Comparison of ENCODE assay signal across 25 cellular contexts in the genomic region with DNA sequence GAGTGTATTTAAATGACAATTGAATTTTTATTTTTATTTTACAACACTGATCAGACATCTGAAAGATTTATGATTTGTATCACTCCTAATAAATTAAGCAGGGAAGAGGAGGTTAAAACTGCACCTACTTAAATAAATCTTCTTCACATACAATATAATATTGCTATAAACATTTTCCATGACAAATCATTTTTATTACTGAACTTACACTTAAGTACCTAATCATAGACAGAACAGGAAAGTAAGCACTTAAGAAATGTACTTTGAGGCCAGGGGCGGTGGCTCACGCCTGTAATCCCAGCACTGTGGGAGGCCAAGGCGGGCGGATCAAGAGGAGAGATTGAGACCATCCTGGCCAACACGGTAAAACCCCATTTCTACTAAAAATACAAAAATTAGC. TPM values are rescaled to one million over a fixed set of nuclear protein-coding genes. Genes with fewer than 3 reads are reported as not detected.
A peak's percentile ranks its signal among the peaks of the same experiment; 100 is the strongest.
DNase-seq lines count a peak whose midpoint lies in the region; ATAC-seq and TF ChIP-seq lines count a peak whose summit lies in the region.
"Had no signal": no experiment of that assay in that cellular context is flagged by ENCODE, and none has a peak within 500 bp of the region (broad histone marks: within the 10 kb centered on the region; RNA-seq: fewer than 3 reads in every experiment).

No MANE protein-coding gene starts in this region.

- no peak for ATAC-seq in activated T-cell treated with anti-CD3 and anti-CD28 coated beads, Interleukin-2, amount 50 U/mL, for 72 hours (replicated peaks in 1 of 2)
- ATAC-seq in GM21381 (IDR thresholded peaks at IDR 0.05; ENCODE audit: unreplicated experiment): no peak
- no peak for ATAC-seq in GM19324 (IDR thresholded peaks at IDR 0.05; ENCODE audit: low FRiP score, unreplicated experiment)
- ATAC-seq: mucosa of descending colon, Panc1, right lobe of liver, WTC11 had no signal

- H3K36me3 ChIP-seq in mesodermal cell (ENCODE audit: control insufficient read depth, insufficient read depth, low read length) (peaks cover 19% of the 10 kb centered on the region), thyroid gland (no peaks in the 10 kb centered on the region)
- H3K36me3 ChIP-seq: colonic mucosa, neutrophil, right lobe of liver, transverse colon had no signal

- H3K9me3 ChIP-seq in mesodermal cell (ENCODE audit: control insufficient read depth, low read length) (no peaks in the 10 kb centered on the region), thyroid gland (no peaks in the 10 kb centered on the region)
- H3K9me3 ChIP-seq: colonic mucosa, MG63, mucosa of descending colon, neutrophil, right lobe of liver, transverse colon had no signal

- no peak overlapping the region for H3K4me3 Mint-ChIP-seq in activated T-cell treated with anti-CD3 and anti-CD28 coated beads, Interleukin-2, amount 50 U/mL, for 24 hours
- H3K4me3 Mint-ChIP-seq in activated T-cell treated with anti-CD3 and anti-CD28 coated beads, Interleukin-2, amount 50 U/mL, for 72 hours: no peak overlapping the region
- H3K4me3 Mint-ChIP-seq: activated CD4-positive, alpha-beta memory T cell treated with anti-CD3 and anti-CD28 coated beads for 36 hours; activated naive CD4-positive, alpha-beta T cell treated with anti-CD3 and anti-CD28 coated beads, Interleukin-2, amount 10 ng/mL, durations not matched to agents 7 days and 5 days; WTC11 had no signal

- TF ChIP-seq POLR2A in thyroid gland (IDR thresholded peaks at IDR 0.05): no peak

- WGBS in mesodermal cell (ENCODE audit: insufficient coverage in 2 of 2), 2 experiments: 85 to 87% methylated on average over 4 to 5 of the region's 5 CpGs
- 85 to 88% methylated on average over 5 of the region's 5 CpGs for WGBS in thyroid gland, 2 donors

- no peak overlapping the region for H3K4me3 ChIP-seq in mesodermal cell (ENCODE audit: extremely low read depth, insufficient read depth, low read length, poor library complexity, severe bottlenecking)
- no peak overlapping the region for H3K4me3 ChIP-seq in thyroid gland (replicated peaks in 1 of 3)
- H3K4me3 ChIP-seq: colonic mucosa, MG63, mucosa of descending colon, right lobe of liver, transverse colon had no signal

- peaks cover 44% of the 10 kb centered on the region for H3K4me1 ChIP-seq in mesodermal cell (ENCODE audit: control insufficient read depth, insufficient read depth, low read length, poor library complexity, severe bottlenecking)
- H3K4me1 ChIP-seq in thyroid gland: peaks cover 32 to 49% of the 10 kb centered on the region in 2 donors
- H3K4me1 ChIP-seq: colonic mucosa had no signal

- H3K27ac ChIP-seq in mesodermal cell (ENCODE audit: low read depth, low read length, severe bottlenecking): peak overlapping the region; percentile 73
- H3K27ac ChIP-seq in thyroid gland: peak overlapping the region; percentile 37 to 69 (median 67)
- H3K27ac ChIP-seq: colonic mucosa, neutrophil, right lobe of liver had no signal

- H3K36me3 Mint-ChIP-seq in activated T-cell treated with anti-CD3 and anti-CD28 coated beads, Interleukin-2, amount 50 U/mL, for 24 hours (ENCODE audit: low read depth): peaks cover 52% of the 10 kb centered on the region
- H3K36me3 Mint-ChIP-seq in activated T-cell treated with anti-CD3 and anti-CD28 coated beads, Interleukin-2, amount 50 U/mL, for 72 hours (ENCODE audit: insufficient read depth in 2 of 2): peaks cover 2 to 9% of the 10 kb centered on the region in 2 donors

- intact Hi-C loops in thyroid gland (cut with DNase I): no loop called here

- TF ChIP-seq CTCF in thyroid gland (IDR thresholded peaks at IDR 0.05): no peak

- no peak for DNase-seq in activated T-cell treated with anti-CD3 and anti-CD28 coated beads, Interleukin-2, amount 50 U/mL, for 24 hours
- DNase-seq in activated T-cell treated with anti-CD3 and anti-CD28 coated beads, Interleukin-2, amount 50 U/mL, for 72 hours: no peak
- peak; percentile 29 for DNase-seq in cerebellar cortex (ENCODE audit: low spot score)
- DNase-seq in thyroid gland: no peak
- no peak for DNase-seq in HuH-7.5 (ENCODE audit: low spot score)
- DNase-seq: 8988T; activated CD4-positive, alpha-beta memory T cell treated with anti-CD3 and anti-CD28 coated beads for 36 hours; activated naive CD4-positive, alpha-beta T cell treated with anti-CD3 and anti-CD28 coated beads, Interleukin-2, amount 10 ng/mL, durations not matched to agents 7 days and 5 days; aorta; colonic mucosa; foreskin fibroblast; GOT3; MG63; mucosa of descending colon; NCI-H1694; right lobe of liver; stimulated activated CD4-positive, alpha-beta T cell treated with anti-CD3 and anti-CD28 coated beads, Interleukin-1b, Interleukin-23, amount 100 ng/mL, for 48 hours; stimulated activated naive CD4-positive, alpha-beta T cell treated with Interleukin-2 at 50 U/mL for 16 hours; transverse colon had no signal

- H3K4me1 Mint-ChIP-seq in activated T-cell treated with anti-CD3 and anti-CD28 coated beads, Interleukin-2, amount 50 U/mL, for 24 hours (ENCODE audit: low read depth): peaks cover 66% of the 10 kb centered on the region
- H3K4me1 Mint-ChIP-seq in activated T-cell treated with anti-CD3 and anti-CD28 coated beads, Interleukin-2, amount 50 U/mL, for 72 hours (ENCODE audit: low read depth): peaks cover 71% of the 10 kb centered on the region

- peak overlapping the region; percentile 26 for H3K27ac Mint-ChIP-seq in activated T-cell treated with anti-CD3 and anti-CD28 coated beads, Interleukin-2, amount 50 U/mL, for 24 hours
- no peak overlapping the region for H3K27ac Mint-ChIP-seq in activated T-cell treated with anti-CD3 and anti-CD28 coated beads, Interleukin-2, amount 50 U/mL, for 72 hours
- H3K27ac Mint-ChIP-seq: activated naive CD4-positive, alpha-beta T cell treated with anti-CD3 and anti-CD28 coated beads, Interleukin-2, amount 10 ng/mL, durations not matched to agents 7 days and 5 days; WTC11 had no signal

- H3K27me3 ChIP-seq in thyroid gland: no peaks in the 10 kb centered on the region
- H3K27me3 ChIP-seq: colonic mucosa, MG63, neutrophil, right lobe of liver, transverse colon had no signal

- H3K9me3 Mint-ChIP-seq in activated T-cell treated with anti-CD3 and anti-CD28 coated beads, Interleukin-2, amount 50 U/mL, for 24 hours: no peaks in the 10 kb centered on the region
- no peaks in the 10 kb centered on the region for H3K9me3 Mint-ChIP-seq in activated T-cell treated with anti-CD3 and anti-CD28 coated beads, Interleukin-2, amount 50 U/mL, for 72 hours
- H3K9me3 Mint-ChIP-seq: activated CD4-positive, alpha-beta memory T cell treated with anti-CD3 and anti-CD28 coated beads for 36 hours; activated naive CD4-positive, alpha-beta T cell treated with anti-CD3 and anti-CD28 coated beads, Interleukin-2, amount 10 ng/mL, durations not matched to agents 7 days and 5 days; WTC11 had no signal

- no peaks in the 10 kb centered on the region for H3K27me3 Mint-ChIP-seq in activated T-cell treated with anti-CD3 and anti-CD28 coated beads, Interleukin-2, amount 50 U/mL, for 24 hours
- no peaks in the 10 kb centered on the region for H3K27me3 Mint-ChIP-seq in activated T-cell treated with anti-CD3 and anti-CD28 coated beads, Interleukin-2, amount 50 U/mL, for 72 hours (ENCODE audit: low read depth)
- H3K27me3 Mint-ChIP-seq: activated CD4-positive, alpha-beta memory T cell treated with anti-CD3 and anti-CD28 coated beads for 36 hours; activated naive CD4-positive, alpha-beta T cell treated with anti-CD3 and anti-CD28 coated beads, Interleukin-2, amount 10 ng/mL, durations not matched to agents 7 days and 5 days had no signal

RNA-seq across cellular contexts. Expression of gene PFDN1, which starts 3.8 kb away (rescaled TPM):
- 10 to 100 TPM; 56.3 to 57.9 TPM for total RNA-seq in activated T-cell treated with anti-CD3 and anti-CD28 coated beads, Interleukin-2, amount 50 U/mL, for 72 hours
- 116 TPM for polyA plus RNA-seq in mesodermal cell (2013, experiment 1 of 2)
- polyA plus RNA-seq in mesodermal cell (2013, experiment 2 of 2): 109 TPM
- 100 to 1,000 TPM in 1 of 4 donors, 10 to 100 TPM in 3; 58.2 to 106 (median 87.8) TPM for total RNA-seq in thyroid gland

RNA-seq across cellular contexts. Expression of gene HBEGF, which starts 47.3 kb away (rescaled TPM):
- 10 to 100 TPM in 1 of 2 donors, 1 to 10 TPM in 1; 9.6 to 13.6 TPM for total RNA-seq in activated T-cell treated with anti-CD3 and anti-CD28 coated beads, Interleukin-2, amount 50 U/mL, for 72 hours
- 17.1 TPM for polyA plus RNA-seq in mesodermal cell (2013, experiment 1 of 2)
- polyA plus RNA-seq in mesodermal cell (2013, experiment 2 of 2): 13.9 TPM
- 10 to 100 TPM in 3 of 4 donors, 1 to 10 TPM in 1; 5.8 to 13.0 (median 12.6) TPM for total RNA-seq in thyroid gland
